Comparison of ENCODE assay signal across 8 cellular contexts in the genomic region with DNA sequence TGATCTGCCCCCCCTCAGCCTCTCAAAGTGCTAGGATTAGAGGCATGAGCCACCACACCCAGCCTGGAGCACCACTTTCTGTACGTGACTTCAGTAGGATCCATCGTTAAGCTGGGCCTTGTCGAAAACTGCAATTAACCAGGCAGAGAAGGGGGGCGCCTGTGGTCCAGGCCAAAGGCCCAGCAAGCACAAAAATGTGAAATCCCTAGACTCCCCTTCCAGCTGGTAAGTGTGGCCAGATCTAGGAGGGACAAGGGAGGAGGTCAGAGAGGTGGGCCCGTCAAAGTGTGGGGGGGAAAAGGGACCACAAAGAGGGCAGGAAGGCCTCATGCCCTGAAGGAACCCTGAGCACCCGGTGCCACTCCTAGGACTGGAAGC. TPM values are rescaled to one million over a fixed set of nuclear protein-coding genes. Genes with fewer than 3 reads are reported as not detected.
A peak's percentile ranks its signal among the peaks of the same experiment; 100 is the strongest.
DNase-seq lines count a peak whose midpoint lies in the region; ATAC-seq and TF ChIP-seq lines count a peak whose summit lies in the region.
"Had no signal": no experiment of that assay in that cellular context is flagged by ENCODE, and none has a peak within 500 bp of the region (broad histone marks: within the 10 kb centered on the region; RNA-seq: fewer than 3 reads in every experiment).

No MANE protein-coding gene starts in this region.

- H2AFZ ChIP-seq in OCI-LY7 (ENCODE audit: low read length): no peak overlapping the region
- H2AFZ ChIP-seq: GM23248 had no signal

- peak overlapping the region; percentile 29; the same call in 1 of the 2 replicates for H3K4me2 ChIP-seq in DOHH2 (ENCODE audit: low read length)
- H3K4me2 ChIP-seq in OCI-LY7 (ENCODE audit: low read length): peak overlapping the region; percentile 4; the same call in 1 of the 2 replicates

- H3K9me3 ChIP-seq in DOHH2 (ENCODE audit: control insufficient read depth, insufficient read depth, low read length) (no peaks in the 10 kb centered on the region), OCI-LY7 (ENCODE audit: low read length) (no peaks in the 10 kb centered on the region), iPS-15b (ENCODE audit: control insufficient read depth, insufficient read depth, low read length) (no peaks in the 10 kb centered on the region), gastrocnemius medialis (no peaks in the 10 kb centered on the region)

- peaks cover 20% of the 10 kb centered on the region for H3K36me3 Mint-ChIP-seq in osteocyte (ENCODE audit: unreplicated experiment)

- H3K27me3 ChIP-seq in DOHH2 (ENCODE audit: control insufficient read depth, low read length) (no peaks in the 10 kb centered on the region), iPS-15b (ENCODE audit: control insufficient read depth, insufficient read depth, low read length) (no peaks in the 10 kb centered on the region), gastrocnemius medialis (no peaks in the 10 kb centered on the region), brain microvascular endothelial cell (replicated peaks) (no peaks in the 10 kb centered on the region)

- no peaks in the 10 kb centered on the region for H3K27me3 Mint-ChIP-seq in osteocyte (ENCODE audit: unreplicated experiment)

- H3K36me3 ChIP-seq in DOHH2 (ENCODE audit: control insufficient read depth, low read length): peaks cover 41% of the 10 kb centered on the region
- peaks cover 78% of the 10 kb centered on the region for H3K36me3 ChIP-seq in OCI-LY7 (ENCODE audit: insufficient read depth, low read length)
- H3K36me3 ChIP-seq in iPS-15b (ENCODE audit: control insufficient read depth, insufficient read depth, low read length): peaks cover 37% of the 10 kb centered on the region
- H3K36me3 ChIP-seq in gastrocnemius medialis: peaks cover 0 to 87% of the 10 kb centered on the region in 2 donors
- H3K36me3 ChIP-seq in brain microvascular endothelial cell (replicated peaks): peaks cover 71% of the 10 kb centered on the region

- in situ Hi-C loops in gastrocnemius medialis (cut with MboI; ENCODE audit: low sequenced_read_pairs in 4 of 4): no loop called here
- in situ Hi-C loops in brain microvascular endothelial cell (cut with HindIII; ENCODE audit: low pct_ligation_motif_present, low sequenced_read_pairs): no loop called here

- peak overlapping the region; percentile 34 for H3K4me3 ChIP-seq in DOHH2 (ENCODE audit: low read length)
- no peak overlapping the region for H3K4me3 ChIP-seq in OCI-LY7 (ENCODE audit: low read depth, low read length, poor library complexity, severe bottlenecking)
- peak overlapping the region; percentile 59 for H3K4me3 ChIP-seq in iPS-15b (ENCODE audit: low read depth, low read length)
- no peak overlapping the region for H3K4me3 ChIP-seq in gastrocnemius medialis
- no peak overlapping the region for H3K4me3 ChIP-seq in brain microvascular endothelial cell (ENCODE audit: low read depth, low read length)
- H3K4me3 ChIP-seq: GM23248 had no signal

- H3K27ac ChIP-seq in DOHH2 (ENCODE audit: low read depth, low read length): no peak overlapping the region
- H3K27ac ChIP-seq in OCI-LY7 (ENCODE audit: low read depth, low read length, poor library complexity, severe bottlenecking): no peak overlapping the region
- H3K27ac ChIP-seq in gastrocnemius medialis: peak overlapping the region; percentile 74 to 82 (median 80)
- no peak overlapping the region for H3K27ac ChIP-seq in brain microvascular endothelial cell
- H3K27ac ChIP-seq: GM23248 had no signal

- peaks cover 36% of the 10 kb centered on the region for H3F3A ChIP-seq in DOHH2 (ENCODE audit: control insufficient read depth, insufficient read depth)

- CTCF ChIA-PET in OCI-LY7 (lab: Charles Lee; ENCODE audit: unreplicated experiment): interaction anchor here (0.9 to 1.2 kb wide), 3 partner anchors 25 to 57 kb away, joined by 3 to 4 read pairs (median 3); no protein-coding TSS in a partner anchor

- BruUV-seq in OCI-LY7 (replicated peaks; lab: Mats Ljungman, UMichigan): no TSS peak

- H4K20me1 ChIP-seq in DOHH2 (ENCODE audit: control insufficient read depth, insufficient read depth, low read depth, low read length) (0 out of 2 replicates have a peak, but pooled peaks cover 5% of the 10 kb centered on the region), OCI-LY7 (ENCODE audit: insufficient read depth, low read length) (no peaks in the 10 kb centered on the region)

- no peak for DNase-seq in OCI-LY7 (ENCODE audit: low spot score)
- DNase-seq in gastrocnemius medialis: no peak
- DNase-seq in osteocyte (ENCODE audit: extremely low spot score, unreplicated experiment): no peak
- no peak for DNase-seq in brain microvascular endothelial cell
- no peak for DNase-seq in head of caudate nucleus

- H3K9ac ChIP-seq in iPS-15b (ENCODE audit: low read depth, low read length): peak overlapping the region; percentile 41
- H3K9ac ChIP-seq: GM23248 had no signal

- H3K79me2 ChIP-seq in DOHH2 (ENCODE audit: control insufficient read depth, low read length) (no peaks in the 10 kb centered on the region), OCI-LY7 (ENCODE audit: insufficient read depth, low read depth, low read length) (no peaks in the 10 kb centered on the region)

- H3K4me1 Mint-ChIP-seq in osteocyte (ENCODE audit: unreplicated experiment): peaks cover 23% of the 10 kb centered on the region

- H3K9me2 ChIP-seq in DOHH2 (replicated peaks; ENCODE audit: control insufficient read depth, low read length) (no peaks in the 10 kb centered on the region), OCI-LY7 (ENCODE audit: insufficient read depth, low read length) (no peaks in the 10 kb centered on the region)

- no peak for TF ChIP-seq POLR2A in gastrocnemius medialis (IDR thresholded peaks at IDR 0.05)

- TF ChIP-seq CTCF in DOHH2 (IDR thresholded peaks at IDR 0.05; ENCODE audit: low read depth, low read length, poor library complexity, severe bottlenecking): no peak
- no peak for TF ChIP-seq CTCF in OCI-LY7 (conservative IDR thresholded peaks at IDR 0.05; ENCODE audit: low read length)
- no peak for TF ChIP-seq CTCF in gastrocnemius medialis (IDR thresholded peaks at IDR 0.05 in 4 of 5, conservative IDR thresholded peaks at IDR 0.05 in 1 of 5)
- TF ChIP-seq CTCF in osteocyte (IDR thresholded peaks at IDR 0.05): no peak
- TF ChIP-seq CTCF in brain microvascular endothelial cell (IDR thresholded peaks at IDR 0.05; ENCODE audit: low read depth, low read length, missing control alignments): no peak

- no peaks in the 10 kb centered on the region for H3K9me3 Mint-ChIP-seq in osteocyte (ENCODE audit: unreplicated experiment)

- H3K4me3 Mint-ChIP-seq in osteocyte (ENCODE audit: unreplicated experiment): no peak overlapping the region

- ATAC-seq in gastrocnemius medialis: no peak

- intact Hi-C loops in OCI-LY7 (cut with micrococcal nuclease; ENCODE audit: unreplicated experiment): no loop called here
- intact Hi-C loops in gastrocnemius medialis (cut with DNase I; ENCODE audit: low total_unique reads): loop anchor here (5.0 kb wide), 1 partner anchor 268 kb away; a partner anchor contains a TSS
- intact Hi-C loops in head of caudate nucleus (cut with DNase I): loop anchor here (5.0 kb wide), 1 partner anchor 268 kb away; a partner anchor contains a TSS

- no peak overlapping the region for H3K27ac Mint-ChIP-seq in osteocyte (ENCODE audit: unreplicated experiment)

- POLR2A ChIA-PET in OCI-LY7 (lab: Charles Lee): interaction anchor here (0.5 to 0.9 kb wide), 4 partner anchors 12 to 134 kb away, joined by 3 to 9 read pairs (median 3); no protein-coding TSS in a partner anchor

- H3K4me1 ChIP-seq in DOHH2 (ENCODE audit: control insufficient read depth, low read length) (peaks cover 39% of the 10 kb centered on the region), OCI-LY7 (ENCODE audit: insufficient read depth, low read length, poor library complexity, severe bottlenecking) (peaks cover 4% of the 10 kb centered on the region), iPS-15b (ENCODE audit: control insufficient read depth, insufficient read depth, low read length) (peaks cover 7% of the 10 kb centered on the region), gastrocnemius medialis (no peaks in the 10 kb centered on the region)

RNA-seq across cellular contexts. Expression of a gene that starts 13.8 kb away (rescaled TPM):
- total RNA-seq in OCI-LY7 (2014; rRNA removed; shearing (Covaris generic)): 425 and 474 TPM in 2 replicates
- total RNA-seq in OCI-LY7 (2022): 294 and 316 TPM in 2 replicates
- total RNA-seq in gastrocnemius medialis: 10 to 100 TPM; 23.9 to 59.2 (median 41.3) TPM
- 66.0 and 71.0 TPM in 2 replicates for total RNA-seq in osteocyte

RNA-seq across cellular contexts. Expression of a gene that starts 24.1 kb away (rescaled TPM):
- 12.5 and 13.8 TPM in 2 replicates for total RNA-seq in OCI-LY7 (2014; rRNA removed; shearing (Covaris generic))
- total RNA-seq in OCI-LY7 (2022) (47.5 and 48.7 TPM in 2 replicates), gastrocnemius medialis (10 to 100 TPM; 22.4 to 49.5 (median 32.6) TPM), osteocyte (2.0 and 2.1 TPM in 2 replicates)

RNA-seq across cellular contexts. Expression of a gene that starts 27.7 kb away (rescaled TPM):
- 117 and 125 TPM in 2 replicates for total RNA-seq in OCI-LY7 (2014; rRNA removed; shearing (Covaris generic))
- total RNA-seq in OCI-LY7 (2022) (233 and 246 TPM in 2 replicates), gastrocnemius medialis (100 to 1,000 TPM in 1 of 4 donors, 10 to 100 TPM in 3; 52.1 to 130 (median 81.3) TPM), osteocyte (151 and 162 TPM in 2 replicates)

Comparison
In these comparisons a context has a peak if more than half of its experiments do, and no peak if none do; other contexts are left out.
1. H3K27ac ChIP-seq: peak in gastrocnemius medialis (4 of 4); none in DOHH2 (single experiment), OCI-LY7 (single experiment) and brain microvascular endothelial cell (single experiment).
2. H3K4me3 ChIP-seq: peak in DOHH2 (single experiment) and iPS-15b (single experiment); none in OCI-LY7 (single experiment), gastrocnemius medialis (0 of 4) and brain microvascular endothelial cell (single experiment).